1 cellular context compared by ENCODE assay signal in genomic region chr14:52422650-52423356, GRCh38.
TF ChIP-seq lines count a peak whose summit lies in the region.

No MANE protein-coding gene starts in this region.

TF ChIP-seq in SK-N-SH, 30 proteins besides CTCF, POLR2A, EP300 and RAD21:
- TF ChIP-seq, protein P1, sequence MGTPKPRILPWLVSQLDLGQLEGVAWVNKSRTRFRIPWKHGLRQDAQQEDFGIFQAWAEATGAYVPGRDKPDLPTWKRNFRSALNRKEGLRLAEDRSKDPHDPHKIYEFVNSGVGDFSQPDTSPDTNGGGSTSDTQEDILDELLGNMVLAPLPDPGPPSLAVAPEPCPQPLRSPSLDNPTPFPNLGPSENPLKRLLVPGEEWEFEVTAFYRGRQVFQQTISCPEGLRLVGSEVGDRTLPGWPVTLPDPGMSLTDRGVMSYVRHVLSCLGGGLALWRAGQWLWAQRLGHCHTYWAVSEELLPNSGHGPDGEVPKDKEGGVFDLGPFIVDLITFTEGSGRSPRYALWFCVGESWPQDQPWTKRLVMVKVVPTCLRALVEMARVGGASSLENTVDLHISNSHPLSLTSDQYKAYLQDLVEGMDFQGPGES (IDR thresholded peaks at IDR 0.05; ENCODE audit: low read depth, low read length) = no peak
- TF ChIP-seq USF2 (IDR thresholded peaks at IDR 0.05; ENCODE audit: borderline replicate concordance, low read depth, low read length) = no peak
- TF ChIP-seq MXI1 (IDR thresholded peaks at IDR 0.05; ENCODE audit: low read depth, low read length) = peak; percentile 32; the same call in 1 of the 2 replicates
- no peak for TF ChIP-seq REST (IDR thresholded peaks at IDR 0.05; ENCODE audit: low read depth, low read length)
- no peak for TF ChIP-seq ZBTB33 (IDR thresholded peaks at IDR 0.05; ENCODE audit: borderline replicate concordance, low read depth)
- no peak for TF ChIP-seq NRF1 (IDR thresholded peaks at IDR 0.05; ENCODE audit: low read depth, low read length)
- no peak for TF ChIP-seq FOSL2 (IDR thresholded peaks at IDR 0.05; ENCODE audit: borderline replicate concordance, low read depth)
- peak; percentile 33; the same call in 1 of the 2 replicates for TF ChIP-seq GATA2 (CRISPR knock-in tag; IDR thresholded peaks at IDR 0.05)
- peak; percentile 31 for TF ChIP-seq CHD2 (IDR thresholded peaks at IDR 0.05; ENCODE audit: low read length, partially characterized antibody)
- peak; percentile 44 for TF ChIP-seq RCOR1 (IDR thresholded peaks at IDR 0.05; ENCODE audit: low read length)
